Comparison of ENCODE assay signal across 1 cellular context in the genomic region with DNA sequence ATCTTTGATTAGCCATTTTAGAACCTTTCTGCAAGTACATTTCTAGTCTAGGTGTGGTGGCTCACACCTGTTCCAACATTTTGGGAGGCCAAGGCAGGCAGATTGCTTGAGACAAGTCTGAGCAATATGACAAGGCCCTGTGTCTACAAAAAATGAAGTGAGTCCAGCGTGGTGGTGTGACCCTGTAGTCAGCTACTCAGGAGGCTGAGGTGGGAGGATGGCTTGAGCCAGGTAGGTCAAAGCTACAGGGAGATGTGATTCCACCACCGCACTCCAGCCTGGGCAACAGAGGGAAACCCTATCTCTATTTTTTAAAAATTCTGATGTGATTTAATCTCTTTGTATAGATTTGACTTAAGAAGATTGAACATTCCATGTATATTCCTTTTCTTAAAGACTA.
TF ChIP-seq lines count a peak whose summit lies in the region.

No MANE protein-coding gene starts in this region.

TF ChIP-seq in H1, 55 proteins besides CTCF, POLR2A, EP300 and RAD21:
- 0 out of 2 replicates have a peak, but pooled peaks have one; percentile 19 for TF ChIP-seq POLR2AphosphoS5 (IDR thresholded peaks at IDR 0.05; ENCODE audit: low read depth, low read length)
- no peak for TF ChIP-seq HDAC2 (IDR thresholded peaks at IDR 0.05; ENCODE audit: borderline replicate concordance in 1 of 2, low read depth in 2 of 2, low read length in 2 of 2)
- TF ChIP-seq KDM5A (IDR thresholded peaks at IDR 0.05; ENCODE audit: low read length), result no peak
